In the genomic region with DNA sequence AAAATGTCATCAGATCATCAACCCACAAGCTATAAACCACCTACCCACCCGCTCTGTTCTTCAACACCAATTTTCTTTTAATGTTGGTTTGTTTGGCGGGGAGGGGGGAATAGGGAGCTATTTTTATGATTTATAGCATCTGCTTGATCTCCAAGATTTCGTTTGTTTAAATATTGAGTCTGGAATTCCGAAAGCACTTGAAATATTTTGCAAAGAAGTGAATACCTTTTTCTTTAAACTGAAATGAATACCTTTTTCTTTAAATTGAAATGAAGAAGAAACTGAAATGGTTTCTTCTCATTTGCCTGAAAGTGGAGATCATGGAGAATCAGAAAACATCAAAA, we compare ENCODE assay signal across 20 cellular contexts. TPM values are rescaled to one million over a fixed set of nuclear protein-coding genes. Genes with fewer than 3 reads are reported as not detected.
DNase-seq lines count a peak whose midpoint lies in the region; ATAC-seq and TF ChIP-seq lines count a peak whose summit lies in the region.
"Had no signal": no experiment of that assay in that cellular context is flagged by ENCODE, and none has a peak within 500 bp of the region (broad histone marks: within the 10 kb centered on the region; RNA-seq: fewer than 3 reads in every experiment).

No MANE protein-coding gene starts in this region.

- WGBS in smooth muscle cell (ENCODE audit: low lambda C conversion rate) = 76% methylated on average over 4 of the region's 4 CpGs

- CTCF ChIA-PET in activated CD8-positive, alpha-beta memory T cell treated with anti-CD3 and anti-CD28 coated beads, Interleukin-2, amount 10 ng/mL, durations not matched to agents 7 days and 5 days (lab: Charles Lee) = interaction anchor here (0.8 to 1.6 kb wide), 4 partner anchors 11 to 520 kb away, joined by 3 to 4 read pairs (median 4); no protein-coding TSS in a partner anchor

- H3K79me2 ChIP-seq in smooth muscle cell (ENCODE audit: low read depth) = no peaks in the 10 kb centered on the region

- peaks cover 29% of the 10 kb centered on the region for H3K36me3 Mint-ChIP-seq in activated CD8-positive, alpha-beta memory T cell treated with anti-CD3 and anti-CD28 coated beads, Interleukin-2, amount 10 ng/mL, durations not matched to agents 7 days and 5 days
- no peaks in the 10 kb centered on the region for H3K36me3 Mint-ChIP-seq in activated T-helper 17 cell treated with anti-CD3 and anti-CD28 coated beads, Interleukin-2, amount 50 U/mL, for 72 hours (ENCODE audit: low read depth)
- H3K36me3 Mint-ChIP-seq: CD4-positive, CD25-positive, alpha-beta regulatory T cell had no signal

- H3K36me3 ChIP-seq in BLaER1 treated with 17β-estradiol and CSF1 and Interleukin-3, amounts not matched to agents 10 nM and 100 nM = no peaks in the 10 kb centered on the region
- no peaks in the 10 kb centered on the region for H3K36me3 ChIP-seq in iPS-20b (ENCODE audit: insufficient read depth, low read depth, low read length)
- H3K36me3 ChIP-seq in smooth muscle cell (ENCODE audit: low read depth) = no peaks in the 10 kb centered on the region

- no peaks in the 10 kb centered on the region for H3K9me3 Mint-ChIP-seq in activated CD8-positive, alpha-beta memory T cell treated with anti-CD3 and anti-CD28 coated beads, Interleukin-2, amount 10 ng/mL, durations not matched to agents 7 days and 5 days (ENCODE audit: low read depth)
- no peaks in the 10 kb centered on the region for H3K9me3 Mint-ChIP-seq in activated T-helper 17 cell treated with anti-CD3 and anti-CD28 coated beads, Interleukin-2, amount 50 U/mL, for 72 hours
- H3K9me3 Mint-ChIP-seq: CD4-positive, CD25-positive, alpha-beta regulatory T cell had no signal

- H3K27me3 Mint-ChIP-seq in activated CD8-positive, alpha-beta memory T cell treated with anti-CD3 and anti-CD28 coated beads, Interleukin-2, amount 10 ng/mL, durations not matched to agents 7 days and 5 days = peaks cover 3% of the 10 kb centered on the region
- H3K27me3 Mint-ChIP-seq in activated T-helper 17 cell treated with anti-CD3 and anti-CD28 coated beads, Interleukin-2, amount 50 U/mL, for 72 hours = peaks cover 9% of the 10 kb centered on the region

- no peak overlapping the region for H3K4me3 ChIP-seq in BLaER1 treated with 17β-estradiol and CSF1 and Interleukin-3, amounts not matched to agents 10 nM and 100 nM
- H3K4me3 ChIP-seq in iPS-20b (ENCODE audit: low read length) (peak overlapping the region; percentile 16; the same call in 1 of the 2 replicates), smooth muscle cell (no peak overlapping the region)

- DNase-seq in activated CD8-positive, alpha-beta memory T cell treated with anti-CD3 and anti-CD28 coated beads, Interleukin-2, amount 10 ng/mL, durations not matched to agents 7 days and 5 days = no peak
- no peak for DNase-seq in activated CD8-positive, alpha-beta memory T cell treated with anti-CD3 and anti-CD28 coated beads for 24 hours
- DNase-seq in cerebellar nuclear complex (lab: John Stamatoyannopoulos, UW) (no peak), smooth muscle cell (lab: John Stamatoyannopoulos, UW; ENCODE audit: unreplicated experiment) (no peak)
- DNase-seq: ACHN; AML-193; Caco-2; CD4-positive, CD25-positive, alpha-beta regulatory T cell; EL; NCI-H1105 treated with DMSO at 0.1 percent for 48 hours; NCI-H1694 treated with DMSO at 0.1 percent for 48 hours; NCI-H2107; NCI-H226; NCI-H524 treated with DMSO at 0.1 percent for 48 hours had no signal

- H3K9me3 ChIP-seq in BLaER1 treated with 17β-estradiol and CSF1 and Interleukin-3, amounts not matched to agents 10 nM and 100 nM (replicated peaks in 1 of 11) = peaks cover 0 to 9% (median 0%) of the 10 kb centered on the region in 11 experiments; a peak in 3 of 22 replicates
- H3K9me3 ChIP-seq in iPS-20b (ENCODE audit: insufficient read depth, low read depth, low read length) (no peaks in the 10 kb centered on the region), smooth muscle cell (replicated peaks; ENCODE audit: low read depth) (no peaks in the 10 kb centered on the region)
- H3K9me3 ChIP-seq: Caco-2 had no signal

- TF ChIP-seq CTCF in smooth muscle cell (IDR thresholded peaks at IDR 0.05; ENCODE audit: borderline replicate concordance, insufficient read depth, poor library complexity, severe bottlenecking) = no peak

- H3K27me3 ChIP-seq in BLaER1 treated with 17β-estradiol and CSF1 and Interleukin-3, amounts not matched to agents 10 nM and 100 nM = no peaks in the 10 kb centered on the region
- H3K27me3 ChIP-seq in iPS-20b (ENCODE audit: insufficient read depth, low read length) (no peaks in the 10 kb centered on the region), smooth muscle cell (ENCODE audit: low read depth) (peaks cover 4% of the 10 kb centered on the region)

- H4K20me1 ChIP-seq in BLaER1 treated with 17β-estradiol and CSF1 and Interleukin-3, amounts not matched to agents 10 nM and 100 nM = no peaks in the 10 kb centered on the region
- H4K20me1 ChIP-seq in smooth muscle cell (ENCODE audit: low read depth) = no peaks in the 10 kb centered on the region

- peaks cover 34% of the 10 kb centered on the region for H3K4me1 Mint-ChIP-seq in activated CD8-positive, alpha-beta memory T cell treated with anti-CD3 and anti-CD28 coated beads, Interleukin-2, amount 10 ng/mL, durations not matched to agents 7 days and 5 days
- peaks cover 29% of the 10 kb centered on the region for H3K4me1 Mint-ChIP-seq in activated T-helper 17 cell treated with anti-CD3 and anti-CD28 coated beads, Interleukin-2, amount 50 U/mL, for 72 hours

- H3K9ac ChIP-seq in BLaER1 treated with 17β-estradiol and CSF1 and Interleukin-3, amounts not matched to agents 10 nM and 100 nM = peak overlapping the region in 1 of 11 experiments; percentile 12; a peak in 1 of 22 replicates
- H3K9ac ChIP-seq in iPS-20b (ENCODE audit: low read depth, low read length) = no peak overlapping the region
- H3K9ac ChIP-seq in smooth muscle cell (ENCODE audit: low read depth) = no peak overlapping the region

- peak overlapping the region in 7 of 11 experiments; percentile 23 to 71 (median 64); a peak in 7 of 22 replicates for H3K27ac ChIP-seq in BLaER1 treated with 17β-estradiol and CSF1 and Interleukin-3, amounts not matched to agents 10 nM and 100 nM
- H3K27ac ChIP-seq in iPS-20b (ENCODE audit: low read length) (no peak overlapping the region), smooth muscle cell (ENCODE audit: low read depth) (no peak overlapping the region)

- peak overlapping the region; percentile 51 to 83 (median 72); a peak in 21 of 22 replicates for H3K4me2 ChIP-seq in BLaER1 treated with 17β-estradiol and CSF1 and Interleukin-3, amounts not matched to agents 10 nM and 100 nM
- H3K4me2 ChIP-seq in smooth muscle cell = no peak overlapping the region

- no peak for ATAC-seq in activated CD8-positive, alpha-beta memory T cell treated with anti-CD3 and anti-CD28 coated beads, Interleukin-2, amount 10 ng/mL, durations not matched to agents 7 days and 5 days
- no peak for ATAC-seq in activated T-helper 17 cell treated with anti-CD3 and anti-CD28 coated beads, Interleukin-2, amount 50 U/mL, for 72 hours (replicated peaks)
- ATAC-seq in HG03135 (IDR thresholded peaks at IDR 0.05; ENCODE audit: unreplicated experiment) = no peak
- ATAC-seq: Panc1, Right ventricle myocardium inferior had no signal

- H2AFZ ChIP-seq in smooth muscle cell (ENCODE audit: low read depth) = no peak overlapping the region

- peaks cover 53 to 79% (median 60%) of the 10 kb centered on the region in 10 experiments for H3K4me1 ChIP-seq in BLaER1 treated with 17β-estradiol and CSF1 and Interleukin-3, amounts not matched to agents 10 nM and 100 nM
- H3K4me1 ChIP-seq in iPS-20b (ENCODE audit: insufficient read depth, low read length) (peaks cover 14% of the 10 kb centered on the region; the same call in 1 of the 2 replicates), smooth muscle cell (ENCODE audit: low read depth) (peaks cover 29% of the 10 kb centered on the region)
- H3K4me1 ChIP-seq: Caco-2 had no signal

- no peak overlapping the region for H3K4me3 Mint-ChIP-seq in activated CD8-positive, alpha-beta memory T cell treated with anti-CD3 and anti-CD28 coated beads, Interleukin-2, amount 10 ng/mL, durations not matched to agents 7 days and 5 days
- H3K4me3 Mint-ChIP-seq in activated T-helper 17 cell treated with anti-CD3 and anti-CD28 coated beads, Interleukin-2, amount 50 U/mL, for 72 hours = no peak overlapping the region
- H3K4me3 Mint-ChIP-seq: CD4-positive, CD25-positive, alpha-beta regulatory T cell had no signal

- H3K27ac Mint-ChIP-seq in activated CD8-positive, alpha-beta memory T cell treated with anti-CD3 and anti-CD28 coated beads, Interleukin-2, amount 10 ng/mL, durations not matched to agents 7 days and 5 days = peak overlapping the region; percentile 15
- peak overlapping the region; percentile 86 for H3K27ac Mint-ChIP-seq in activated T-helper 17 cell treated with anti-CD3 and anti-CD28 coated beads, Interleukin-2, amount 50 U/mL, for 72 hours
- H3K27ac Mint-ChIP-seq: CD4-positive, CD25-positive, alpha-beta regulatory T cell had no signal

- no peaks in the 10 kb centered on the region for H3F3A ChIP-seq in smooth muscle cell (ENCODE audit: low read depth)

RNA-seq across cellular contexts. Expression of gene TENT2, which starts 49.0 kb away (rescaled TPM):
- total RNA-seq in activated CD8-positive, alpha-beta memory T cell treated with anti-CD3 and anti-CD28 coated beads, Interleukin-2, amount 10 ng/mL, durations not matched to agents 7 days and 5 days = 10 to 100 TPM; 75.0 to 82.1 TPM
- 10 to 100 TPM; 80.3 to 92.3 TPM for total RNA-seq in activated T-helper 17 cell treated with anti-CD3 and anti-CD28 coated beads, Interleukin-2, amount 50 U/mL, for 72 hours
- 47.2 and 68.5 TPM in 2 replicates for total RNA-seq in smooth muscle cell
- 18.9 and 22.4 TPM in 2 replicates for polyA plus RNA-seq in smooth muscle cell

RNA-seq across cellular contexts. Expression of gene HOMER1, which starts 49.3 kb away (rescaled TPM):
- total RNA-seq in activated CD8-positive, alpha-beta memory T cell treated with anti-CD3 and anti-CD28 coated beads, Interleukin-2, amount 10 ng/mL, durations not matched to agents 7 days and 5 days = 1 to 10 TPM; 2.5 to 5.2 TPM
- total RNA-seq in activated T-helper 17 cell treated with anti-CD3 and anti-CD28 coated beads, Interleukin-2, amount 50 U/mL, for 72 hours = 1 to 10 TPM; 2.3 to 6.0 TPM
- 12.7 and 14.9 TPM in 2 replicates for total RNA-seq in smooth muscle cell
- polyA plus RNA-seq in smooth muscle cell = 4.4 and 7.2 TPM in 2 replicates

Comparison
In these comparisons a context has a peak if more than half of its experiments do, and no peak if none do; other contexts are left out.
1. H3K27ac ChIP-seq: peak in BLaER1 treated with 17β-estradiol and CSF1 and Interleukin-3, amounts not matched to agents 10 nM and 100 nM (7 of 11); none in iPS-20b (single experiment) and smooth muscle cell (single experiment).